In the genomic region with DNA sequence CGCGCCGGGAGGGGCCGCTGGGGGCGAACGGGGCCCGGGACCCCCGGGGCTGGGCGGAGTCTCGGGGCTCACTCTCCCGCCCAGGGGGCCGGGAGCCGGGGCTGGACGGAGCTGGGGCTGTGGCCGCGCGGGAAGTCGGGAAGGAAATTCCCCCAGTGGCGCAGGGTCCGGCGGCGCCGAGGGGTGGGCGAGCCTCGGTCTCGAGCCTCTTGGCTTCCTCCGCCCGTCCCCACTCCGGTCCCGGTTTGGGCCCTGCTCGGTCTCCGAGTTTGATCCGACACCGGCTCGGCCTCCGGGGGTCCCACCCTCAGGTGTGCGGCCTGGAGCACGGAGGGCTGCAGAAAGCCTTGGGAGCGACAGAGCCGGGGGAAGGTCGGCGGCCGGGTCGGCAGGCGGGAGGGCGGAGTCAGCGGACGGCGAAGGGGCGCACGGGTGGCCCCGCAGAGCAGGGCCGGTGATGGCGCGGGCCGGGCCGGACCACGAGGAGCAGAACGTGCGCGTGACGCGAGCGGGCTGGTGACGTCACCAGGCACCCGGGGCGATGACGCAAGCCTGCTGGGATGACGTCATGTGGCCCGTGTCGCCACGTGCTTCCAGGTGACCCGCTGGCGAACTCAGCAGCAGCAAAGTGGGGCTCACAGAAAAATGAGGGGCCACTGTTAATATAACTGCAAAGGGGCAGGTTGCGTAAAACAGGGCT, we compare ENCODE assay signal across 1 cellular context.
TF ChIP-seq lines count a peak whose summit lies in the region.

No MANE protein-coding gene starts in this region.

TF ChIP-seq in WTC11, 78 proteins besides CTCF, POLR2A, EP300 and RAD21 (continued from another document):
- TF ChIP-seq ATF1 (CRISPR knock-in tag; IDR thresholded peaks at IDR 0.05) (no peak), MYBL2 (CRISPR knock-in tag; IDR thresholded peaks at IDR 0.05) (no peak), CREM (CRISPR knock-in tag; IDR thresholded peaks at IDR 0.05) (peak; percentile 95), FOXP1 (CRISPR knock-in tag; IDR thresholded peaks at IDR 0.05; ENCODE audit: borderline replicate concordance) (peak; percentile 86; the same call in 1 of the 2 replicates), ZNF232 (CRISPR knock-in tag; IDR thresholded peaks at IDR 0.05) (no peak), ZBTB21 (CRISPR knock-in tag; IDR thresholded peaks at IDR 0.05; ENCODE audit: borderline replicate concordance) (peak; percentile 100), SOX15 (CRISPR knock-in tag; IDR thresholded peaks at IDR 0.05) (no peak), TCF7 (CRISPR knock-in tag; IDR thresholded peaks at IDR 0.05; ENCODE audit: low read depth) (no peak), KAT7 (CRISPR knock-in tag; IDR thresholded peaks at IDR 0.05; ENCODE audit: borderline replicate concordance) (no peak)
- TF ChIP-seq, protein P1, sequence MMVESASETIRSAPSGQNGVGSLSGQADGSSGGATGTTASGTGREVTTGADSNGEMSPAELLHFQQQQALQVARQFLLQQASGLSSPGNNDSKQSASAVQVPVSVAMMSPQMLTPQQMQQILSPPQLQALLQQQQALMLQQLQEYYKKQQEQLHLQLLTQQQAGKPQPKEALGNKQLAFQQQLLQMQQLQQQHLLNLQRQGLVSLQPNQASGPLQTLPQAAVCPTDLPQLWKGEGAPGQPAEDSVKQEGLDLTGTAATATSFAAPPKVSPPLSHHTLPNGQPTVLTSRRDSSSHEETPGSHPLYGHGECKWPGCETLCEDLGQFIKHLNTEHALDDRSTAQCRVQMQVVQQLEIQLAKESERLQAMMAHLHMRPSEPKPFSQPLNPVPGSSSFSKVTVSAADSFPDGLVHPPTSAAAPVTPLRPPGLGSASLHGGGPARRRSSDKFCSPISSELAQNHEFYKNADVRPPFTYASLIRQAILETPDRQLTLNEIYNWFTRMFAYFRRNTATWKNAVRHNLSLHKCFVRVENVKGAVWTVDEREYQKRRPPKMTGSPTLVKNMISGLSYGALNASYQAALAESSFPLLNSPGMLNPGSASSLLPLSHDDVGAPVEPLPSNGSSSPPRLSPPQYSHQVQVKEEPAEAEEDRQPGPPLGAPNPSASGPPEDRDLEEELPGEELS (CRISPR knock-in tag; IDR thresholded peaks at IDR 0.05) = peak; percentile 59; the same call in 1 of the 2 replicates
- TF ChIP-seq, protein P2, sequence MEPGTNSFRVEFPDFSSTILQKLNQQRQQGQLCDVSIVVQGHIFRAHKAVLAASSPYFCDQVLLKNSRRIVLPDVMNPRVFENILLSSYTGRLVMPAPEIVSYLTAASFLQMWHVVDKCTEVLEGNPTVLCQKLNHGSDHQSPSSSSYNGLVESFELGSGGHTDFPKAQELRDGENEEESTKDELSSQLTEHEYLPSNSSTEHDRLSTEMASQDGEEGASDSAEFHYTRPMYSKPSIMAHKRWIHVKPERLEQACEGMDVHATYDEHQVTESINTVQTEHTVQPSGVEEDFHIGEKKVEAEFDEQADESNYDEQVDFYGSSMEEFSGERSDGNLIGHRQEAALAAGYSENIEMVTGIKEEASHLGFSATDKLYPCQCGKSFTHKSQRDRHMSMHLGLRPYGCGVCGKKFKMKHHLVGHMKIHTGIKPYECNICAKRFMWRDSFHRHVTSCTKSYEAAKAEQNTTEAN (CRISPR knock-in tag; IDR thresholded peaks at IDR 0.05) = no peak
- TF ChIP-seq, protein P3, sequence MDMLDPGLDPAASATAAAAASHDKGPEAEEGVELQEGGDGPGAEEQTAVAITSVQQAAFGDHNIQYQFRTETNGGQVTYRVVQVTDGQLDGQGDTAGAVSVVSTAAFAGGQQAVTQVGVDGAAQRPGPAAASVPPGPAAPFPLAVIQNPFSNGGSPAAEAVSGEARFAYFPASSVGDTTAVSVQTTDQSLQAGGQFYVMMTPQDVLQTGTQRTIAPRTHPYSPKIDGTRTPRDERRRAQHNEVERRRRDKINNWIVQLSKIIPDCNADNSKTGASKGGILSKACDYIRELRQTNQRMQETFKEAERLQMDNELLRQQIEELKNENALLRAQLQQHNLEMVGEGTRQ (CRISPR knock-in tag; IDR thresholded peaks at IDR 0.05) = peak; percentile 60
- TF ChIP-seq, protein P4, sequence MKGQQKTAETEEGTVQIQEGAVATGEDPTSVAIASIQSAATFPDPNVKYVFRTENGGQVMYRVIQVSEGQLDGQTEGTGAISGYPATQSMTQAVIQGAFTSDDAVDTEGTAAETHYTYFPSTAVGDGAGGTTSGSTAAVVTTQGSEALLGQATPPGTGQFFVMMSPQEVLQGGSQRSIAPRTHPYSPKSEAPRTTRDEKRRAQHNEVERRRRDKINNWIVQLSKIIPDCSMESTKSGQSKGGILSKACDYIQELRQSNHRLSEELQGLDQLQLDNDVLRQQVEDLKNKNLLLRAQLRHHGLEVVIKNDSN (CRISPR knock-in tag; IDR thresholded peaks at IDR 0.05) = peak; percentile 27; the same call in 1 of the 2 replicates
- TF ChIP-seq, protein P5, sequence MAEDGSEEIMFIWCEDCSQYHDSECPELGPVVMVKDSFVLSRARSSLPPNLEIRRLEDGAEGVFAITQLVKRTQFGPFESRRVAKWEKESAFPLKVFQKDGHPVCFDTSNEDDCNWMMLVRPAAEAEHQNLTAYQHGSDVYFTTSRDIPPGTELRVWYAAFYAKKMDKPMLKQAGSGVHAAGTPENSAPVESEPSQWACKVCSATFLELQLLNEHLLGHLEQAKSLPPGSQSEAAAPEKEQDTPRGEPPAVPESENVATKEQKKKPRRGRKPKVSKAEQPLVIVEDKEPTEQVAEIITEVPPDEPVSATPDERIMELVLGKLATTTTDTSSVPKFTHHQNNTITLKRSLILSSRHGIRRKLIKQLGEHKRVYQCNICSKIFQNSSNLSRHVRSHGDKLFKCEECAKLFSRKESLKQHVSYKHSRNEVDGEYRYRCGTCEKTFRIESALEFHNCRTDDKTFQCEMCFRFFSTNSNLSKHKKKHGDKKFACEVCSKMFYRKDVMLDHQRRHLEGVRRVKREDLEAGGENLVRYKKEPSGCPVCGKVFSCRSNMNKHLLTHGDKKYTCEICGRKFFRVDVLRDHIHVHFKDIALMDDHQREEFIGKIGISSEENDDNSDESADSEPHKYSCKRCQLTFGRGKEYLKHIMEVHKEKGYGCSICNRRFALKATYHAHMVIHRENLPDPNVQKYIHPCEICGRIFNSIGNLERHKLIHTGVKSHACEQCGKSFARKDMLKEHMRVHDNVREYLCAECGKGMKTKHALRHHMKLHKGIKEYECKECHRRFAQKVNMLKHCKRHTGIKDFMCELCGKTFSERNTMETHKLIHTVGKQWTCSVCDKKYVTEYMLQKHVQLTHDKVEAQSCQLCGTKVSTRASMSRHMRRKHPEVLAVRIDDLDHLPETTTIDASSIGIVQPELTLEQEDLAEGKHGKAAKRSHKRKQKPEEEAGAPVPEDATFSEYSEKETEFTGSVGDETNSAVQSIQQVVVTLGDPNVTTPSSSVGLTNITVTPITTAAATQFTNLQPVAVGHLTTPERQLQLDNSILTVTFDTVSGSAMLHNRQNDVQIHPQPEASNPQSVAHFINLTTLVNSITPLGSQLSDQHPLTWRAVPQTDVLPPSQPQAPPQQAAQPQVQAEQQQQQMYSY (CRISPR knock-in tag; IDR thresholded peaks at IDR 0.05) = peak; percentile 59
- TF ChIP-seq, protein P6, sequence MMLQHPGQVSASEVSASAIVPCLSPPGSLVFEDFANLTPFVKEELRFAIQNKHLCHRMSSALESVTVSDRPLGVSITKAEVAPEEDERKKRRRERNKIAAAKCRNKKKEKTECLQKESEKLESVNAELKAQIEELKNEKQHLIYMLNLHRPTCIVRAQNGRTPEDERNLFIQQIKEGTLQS (CRISPR knock-in tag; conservative IDR thresholded peaks at IDR 0.05) = peak; percentile 94
- TF ChIP-seq, protein P7, sequence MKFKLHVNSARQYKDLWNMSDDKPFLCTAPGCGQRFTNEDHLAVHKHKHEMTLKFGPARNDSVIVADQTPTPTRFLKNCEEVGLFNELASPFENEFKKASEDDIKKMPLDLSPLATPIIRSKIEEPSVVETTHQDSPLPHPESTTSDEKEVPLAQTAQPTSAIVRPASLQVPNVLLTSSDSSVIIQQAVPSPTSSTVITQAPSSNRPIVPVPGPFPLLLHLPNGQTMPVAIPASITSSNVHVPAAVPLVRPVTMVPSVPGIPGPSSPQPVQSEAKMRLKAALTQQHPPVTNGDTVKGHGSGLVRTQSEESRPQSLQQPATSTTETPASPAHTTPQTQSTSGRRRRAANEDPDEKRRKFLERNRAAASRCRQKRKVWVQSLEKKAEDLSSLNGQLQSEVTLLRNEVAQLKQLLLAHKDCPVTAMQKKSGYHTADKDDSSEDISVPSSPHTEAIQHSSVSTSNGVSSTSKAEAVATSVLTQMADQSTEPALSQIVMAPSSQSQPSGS (CRISPR knock-in tag; IDR thresholded peaks at IDR 0.05; ENCODE audit: borderline replicate concordance, low read depth) = peak; percentile 87; the same call in 1 of the 2 replicates
